ENCODE assay signal across 8 cellular contexts in the genomic region with DNA sequence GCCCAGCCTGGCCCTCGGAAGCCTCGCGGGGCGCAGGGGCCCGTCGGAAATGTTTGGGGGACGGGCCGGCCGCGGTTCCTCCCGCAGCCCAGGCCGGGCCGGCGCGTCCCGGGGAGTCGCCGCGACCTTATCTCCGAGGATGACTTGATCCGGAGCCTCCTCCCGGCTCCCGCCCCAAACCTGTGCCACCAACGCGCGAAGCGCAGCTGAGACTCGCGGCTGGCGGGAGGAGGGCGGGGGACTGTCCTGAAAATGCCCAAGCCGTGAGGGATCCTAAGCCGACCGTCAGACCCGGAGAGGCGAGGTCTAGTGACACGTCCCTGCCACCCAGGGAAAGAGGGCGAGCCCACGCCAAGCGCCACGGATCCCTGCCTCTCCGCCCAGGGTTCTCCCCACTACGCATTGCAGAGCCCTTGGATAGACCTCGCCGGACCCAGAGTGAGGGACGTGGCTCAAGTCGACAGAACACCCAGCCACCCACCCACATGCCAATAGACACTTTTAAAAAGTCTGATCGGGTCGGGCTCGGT. TPM values are rescaled to one million over a fixed set of nuclear protein-coding genes. Genes with fewer than 3 reads are reported as not detected.
DNase-seq lines count a peak whose midpoint lies in the region; ATAC-seq and TF ChIP-seq lines count a peak whose summit lies in the region.

No MANE protein-coding gene starts in this region.

- no peak overlapping the region for H3K27ac Mint-ChIP-seq in chondrocyte (ENCODE audit: unreplicated experiment)

- TF ChIP-seq CTCF in A673 (conservative IDR thresholded peaks at IDR 0.05; ENCODE audit: low read depth, low read length) (no peak), chondrocyte (IDR thresholded peaks at IDR 0.05) (no peak), vagina (IDR thresholded peaks at IDR 0.05) (no peak)

- in situ Hi-C loops in KBM-7 (cut with MboI; ENCODE audit: low pct_unique_long_range_greater_than_20kb, low sequenced_read_pairs) = no loop called here

- POLR2A ChIA-PET in A673 (lab: Charles Lee; ENCODE audit: low non-redundant PET) = no interaction called here

- H3K27ac ChIP-seq in A673 (ENCODE audit: low read depth, low read length, poor library complexity, severe bottlenecking) (no peak overlapping the region), mesodermal cell (ENCODE audit: low read depth, low read length, severe bottlenecking) (no peak overlapping the region), vagina (peak overlapping the region; percentile 59)

- peak overlapping the region; percentile 56 for H3K4me3 Mint-ChIP-seq in chondrocyte (ENCODE audit: unreplicated experiment)

- no peaks in the 10 kb centered on the region for H3K36me3 Mint-ChIP-seq in chondrocyte (ENCODE audit: low read depth)

- no peaks in the 10 kb centered on the region for H3K4me1 ChIP-seq in A673 (ENCODE audit: insufficient read depth, low read length, poor library complexity, severe bottlenecking)
- H3K4me1 ChIP-seq in mesodermal cell (ENCODE audit: control insufficient read depth, insufficient read depth, low read length, poor library complexity, severe bottlenecking) = peaks cover 4% of the 10 kb centered on the region
- no peaks in the 10 kb centered on the region for H3K4me1 ChIP-seq in vagina

- TF ChIP-seq POLR2A in vagina (IDR thresholded peaks at IDR 0.05) = no peak

- H3K27me3 ChIP-seq in A673 (replicated peaks; ENCODE audit: insufficient read depth, low read depth, low read length, poor library complexity) (no peaks in the 10 kb centered on the region), vagina (no peaks in the 10 kb centered on the region)

- DNase-seq in A673 (ENCODE audit: low spot score) (peak; percentile 17), KBM-7 (peak; percentile 31), chondrocyte (ENCODE audit: low spot score) (no peak), vagina (ENCODE audit: extremely low spot score in 2 of 2) (no peak), RPMI8226 (no peak), NCI-H2029 (lab: John Stamatoyannopoulos, UW) (no peak)

- peaks cover 6% of the 10 kb centered on the region for H3K4me1 Mint-ChIP-seq in chondrocyte (ENCODE audit: low read depth)

- H3K36me3 ChIP-seq in A673 (ENCODE audit: insufficient read depth, low read length, poor library complexity, severe bottlenecking) = no peaks in the 10 kb centered on the region
- H3K36me3 ChIP-seq in mesodermal cell (ENCODE audit: control insufficient read depth, insufficient read depth, low read length) = peaks cover under 1% of the 10 kb centered on the region
- H3K36me3 ChIP-seq in vagina = no peaks in the 10 kb centered on the region

- intact Hi-C loops in A673 (cut with micrococcal nuclease; ENCODE audit: unreplicated experiment) = loop anchor here (10.0 kb wide), 1 partner anchor 52 kb away; the partner anchor contains the start of gene BCORL1
- intact Hi-C loops in vagina (cut with DNase I) = loop anchor here (2.0 kb wide), 1 partner anchor 48 kb away; no protein-coding TSS in a partner anchor

- CTCF ChIA-PET in A673 (lab: Charles Lee) = no interaction called here

- peak overlapping the region; percentile 38 for H3K4me3 ChIP-seq in A673 (ENCODE audit: low read depth, low read length, poor library complexity, severe bottlenecking)
- peak overlapping the region; percentile 11 for H3K4me3 ChIP-seq in mesodermal cell (ENCODE audit: extremely low read depth, insufficient read depth, low read length, poor library complexity, severe bottlenecking)
- peak overlapping the region; percentile 59 to 75 for H3K4me3 ChIP-seq in vagina

- ATAC-seq in GM18867 (IDR thresholded peaks at IDR 0.05; ENCODE audit: unreplicated experiment) = peak; percentile 16

- 1 to 3% methylated on average over 19 to 26 of the region's 50 CpGs for WGBS in mesodermal cell (ENCODE audit: insufficient coverage in 2 of 2), 2 experiments

- peaks cover 8% of the 10 kb centered on the region for H3K27me3 Mint-ChIP-seq in chondrocyte (ENCODE audit: low read depth)

- H3K9me3 Mint-ChIP-seq in chondrocyte (ENCODE audit: low read depth) = no peaks in the 10 kb centered on the region

- H3K9me3 ChIP-seq in A673 (ENCODE audit: low read depth, low read length, poor library complexity, severe bottlenecking) (no peaks in the 10 kb centered on the region), mesodermal cell (ENCODE audit: control insufficient read depth, low read length) (no peaks in the 10 kb centered on the region), vagina (no peaks in the 10 kb centered on the region)

- no TSS peak for BruUV-seq in A673 (replicated peaks; lab: Mats Ljungman, UMichigan)

RNA-seq across cellular contexts. Expression of gene UTP14A, which starts 26.9 kb away (rescaled TPM):
- total RNA-seq in A673 (2021) = 35.6 and 46.3 TPM in 2 replicates
- 13.9 to 17.0 TPM (median 14.2 TPM) in 3 replicates for total RNA-seq in chondrocyte
- 7.3 TPM for polyA plus RNA-seq in mesodermal cell (2013, experiment 1 of 2)
- polyA plus RNA-seq in mesodermal cell (2013, experiment 2 of 2) = 8.9 TPM
- total RNA-seq in vagina = 9.8 TPM

RNA-seq across cellular contexts. Expression of gene BCORL1, which starts 49.6 kb away (rescaled TPM):
- total RNA-seq in A673 (2021) (13.3 and 18.3 TPM in 2 replicates), chondrocyte (19.7 to 20.6 TPM (median 20.0 TPM) in 3 replicates), vagina (6.1 TPM)
- polyA plus RNA-seq in mesodermal cell (2013, experiment 1 of 2) = 23.1 TPM
- polyA plus RNA-seq in mesodermal cell (2013, experiment 2 of 2) = 21.1 TPM

Comparison
In these comparisons a context has a peak if more than half of its experiments do, and no peak if none do; other contexts are left out.
1. DNase-seq: peak in A673 (single experiment) and KBM-7 (single experiment); none in chondrocyte (single experiment), vagina (0 of 2), RPMI8226 (single experiment) and NCI-H2029 (single experiment).
2. H3K4me3 ChIP-seq: peak in every context shown above with its lines; median percentile 67 in vagina; 38 in A673; 11 in mesodermal cell.